In the genomic region with DNA sequence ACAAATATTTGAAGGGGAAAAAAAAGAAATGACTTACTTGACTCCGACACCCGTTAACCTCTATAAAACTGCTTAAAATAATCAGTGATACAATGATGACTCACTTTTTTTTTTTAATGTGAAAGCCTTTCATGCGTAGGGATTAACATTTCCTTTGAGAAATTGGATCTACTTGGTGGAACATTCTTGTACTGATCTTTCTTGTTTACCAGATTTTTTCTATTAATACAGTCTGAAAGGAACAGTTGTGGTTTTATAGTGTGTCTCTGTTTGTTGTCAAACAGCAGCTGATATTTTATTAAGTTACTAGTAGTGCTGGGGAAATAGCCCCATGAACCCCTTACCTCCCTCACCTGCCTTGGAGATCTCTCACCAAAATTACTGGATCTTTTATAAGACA, we compare ENCODE assay signal across 14 cellular contexts. TPM values are rescaled to one million over a fixed set of nuclear protein-coding genes. Genes with fewer than 3 reads are reported as not detected.
DNase-seq lines count a peak whose midpoint lies in the region; ATAC-seq, FAIRE-seq and TF ChIP-seq lines count a peak whose summit lies in the region.
"Had no signal": no experiment of that assay in that cellular context is flagged by ENCODE, and none has a peak within 500 bp of the region (broad histone marks: within the 10 kb centered on the region; RNA-seq: fewer than 3 reads in every experiment).

No MANE protein-coding gene starts in this region.

- no peaks in the 10 kb centered on the region for H3K27me3 Mint-ChIP-seq in activated naive CD8-positive, alpha-beta T cell treated with anti-CD3 and anti-CD28 coated beads, Interleukin-2, amount 50 U/mL, for 24 hours
- H3K27me3 Mint-ChIP-seq in activated naive CD8-positive, alpha-beta T cell treated with anti-CD3 and anti-CD28 coated beads for 36 hours, result no peaks in the 10 kb centered on the region
- H3K27me3 Mint-ChIP-seq in astrocyte (ENCODE audit: low read depth, unreplicated experiment), result no peaks in the 10 kb centered on the region
- H3K27me3 Mint-ChIP-seq: activated naive CD4-positive, alpha-beta T cell treated with anti-CD3 and anti-CD28 coated beads, Interleukin-2, amount 50 U/mL, for 24 hours had no signal

- WGBS in thyroid gland, 2 donors, result 71 to 72% methylated on average over 3 of the region's 3 CpGs

- no peaks in the 10 kb centered on the region for H3K27me3 ChIP-seq in astrocyte (ENCODE audit: insufficient read depth, low read length)
- no peaks in the 10 kb centered on the region for H3K27me3 ChIP-seq in thyroid gland
- H3K27me3 ChIP-seq in effector memory CD4-positive, alpha-beta T cell (replicated peaks; ENCODE audit: control insufficient read depth, insufficient read depth, low read length, poor library complexity, severe bottlenecking), result no peaks in the 10 kb centered on the region
- H3K27me3 ChIP-seq: heart left ventricle, upper lobe of left lung had no signal

- H3K4me1 Mint-ChIP-seq in activated naive CD8-positive, alpha-beta T cell treated with anti-CD3 and anti-CD28 coated beads, Interleukin-2, amount 50 U/mL, for 24 hours, result peaks cover 12% of the 10 kb centered on the region
- peaks cover 6% of the 10 kb centered on the region for H3K4me1 Mint-ChIP-seq in activated naive CD8-positive, alpha-beta T cell treated with anti-CD3 and anti-CD28 coated beads for 36 hours
- H3K4me1 Mint-ChIP-seq in astrocyte (ENCODE audit: low read depth, unreplicated experiment), result no peaks in the 10 kb centered on the region

- FAIRE-seq in astrocyte (lab: Jason Lieb, UNC), result no peak

- no peak overlapping the region for H3K4me3 Mint-ChIP-seq in activated naive CD8-positive, alpha-beta T cell treated with anti-CD3 and anti-CD28 coated beads, Interleukin-2, amount 50 U/mL, for 24 hours
- H3K4me3 Mint-ChIP-seq in activated naive CD8-positive, alpha-beta T cell treated with anti-CD3 and anti-CD28 coated beads for 36 hours, result no peak overlapping the region
- H3K4me3 Mint-ChIP-seq in astrocyte (ENCODE audit: unreplicated experiment), result no peak overlapping the region
- H3K4me3 Mint-ChIP-seq: activated naive CD4-positive, alpha-beta T cell treated with anti-CD3 and anti-CD28 coated beads, Interleukin-2, amount 50 U/mL, for 24 hours had no signal

- peak overlapping the region; percentile 66 for H3K4me2 ChIP-seq in astrocyte (ENCODE audit: low read length)

- intact Hi-C loops in thyroid gland (cut with DNase I), result no loop called here

- ATAC-seq in activated naive CD8-positive, alpha-beta T cell treated with anti-CD3 and anti-CD28 coated beads, Interleukin-2, amount 50 U/mL, for 24 hours, result no peak
- ATAC-seq in GM18520 (IDR thresholded peaks at IDR 0.05; ENCODE audit: unreplicated experiment), result no peak

- no peak overlapping the region for H2AFZ ChIP-seq in astrocyte (ENCODE audit: low read depth, low read length)

- H3K79me2 ChIP-seq in astrocyte (ENCODE audit: insufficient read depth, low read length), result no peaks in the 10 kb centered on the region

- H3K36me3 ChIP-seq in astrocyte (ENCODE audit: insufficient read depth, low read length), result peaks cover 3% of the 10 kb centered on the region
- no peaks in the 10 kb centered on the region for H3K36me3 ChIP-seq in thyroid gland
- no peaks in the 10 kb centered on the region for H3K36me3 ChIP-seq in effector memory CD4-positive, alpha-beta T cell (ENCODE audit: control insufficient read depth, insufficient read depth, low read length)

- H3K36me3 Mint-ChIP-seq in activated naive CD8-positive, alpha-beta T cell treated with anti-CD3 and anti-CD28 coated beads, Interleukin-2, amount 50 U/mL, for 24 hours (ENCODE audit: low read depth), result peaks cover 36% of the 10 kb centered on the region
- peaks cover 53% of the 10 kb centered on the region for H3K36me3 Mint-ChIP-seq in activated naive CD8-positive, alpha-beta T cell treated with anti-CD3 and anti-CD28 coated beads for 36 hours
- peaks cover 32% of the 10 kb centered on the region for H3K36me3 Mint-ChIP-seq in astrocyte (ENCODE audit: low read depth, unreplicated experiment)

- peaks cover 17% of the 10 kb centered on the region for H3K4me1 ChIP-seq in astrocyte (ENCODE audit: insufficient read depth, low read length)
- no peaks in the 10 kb centered on the region for H3K4me1 ChIP-seq in thyroid gland
- H3K4me1 ChIP-seq in effector memory CD4-positive, alpha-beta T cell (ENCODE audit: control insufficient read depth, insufficient read depth, low read length, poor library complexity, severe bottlenecking), result no peaks in the 10 kb centered on the region

- no peak for DNase-seq in activated naive CD8-positive, alpha-beta T cell treated with anti-CD3 and anti-CD28 coated beads, Interleukin-2, amount 50 U/mL, for 24 hours
- no peak for DNase-seq in activated naive CD8-positive, alpha-beta T cell treated with anti-CD3 and anti-CD28 coated beads for 36 hours
- DNase-seq in astrocyte (ENCODE audit: low read depth) (peak; percentile 82), glomerular visceral epithelial cell (ENCODE audit: extremely low spot score) (peak; percentile 30), thyroid gland (no peak), amniotic stem cell (lab: John Stamatoyannopoulos, UW) (no peak)
- DNase-seq in effector memory CD4-positive, alpha-beta T cell, result no peak
- DNase-seq: heart left ventricle; NCI-H1105; stimulated activated CD4-positive, alpha-beta T cell treated with anti-CD3 and anti-CD28 coated beads, Interleukin-4, amount 100 ng/mL, for 4 hours; upper lobe of left lung had no signal

- H3K27ac ChIP-seq in astrocyte (ENCODE audit: low read depth, low read length), result peak overlapping the region; percentile 73
- H3K27ac ChIP-seq in thyroid gland, result peak overlapping the region in 2 of 3 donors; percentile 3 to 26
- H3K27ac ChIP-seq in effector memory CD4-positive, alpha-beta T cell (ENCODE audit: insufficient read depth, low read length, poor library complexity, severe bottlenecking), result no peak overlapping the region
- H3K27ac ChIP-seq: 22Rv1 had no signal

- H3K9me3 Mint-ChIP-seq in activated naive CD8-positive, alpha-beta T cell treated with anti-CD3 and anti-CD28 coated beads, Interleukin-2, amount 50 U/mL, for 24 hours, result peaks cover 3% of the 10 kb centered on the region
- H3K9me3 Mint-ChIP-seq in activated naive CD8-positive, alpha-beta T cell treated with anti-CD3 and anti-CD28 coated beads for 36 hours, result peaks cover 8% of the 10 kb centered on the region
- peaks cover 6% of the 10 kb centered on the region for H3K9me3 Mint-ChIP-seq in astrocyte (ENCODE audit: unreplicated experiment)
- H3K9me3 Mint-ChIP-seq: activated naive CD4-positive, alpha-beta T cell treated with anti-CD3 and anti-CD28 coated beads, Interleukin-2, amount 50 U/mL, for 24 hours had no signal

- TF ChIP-seq POLR2A in thyroid gland (IDR thresholded peaks at IDR 0.05), result no peak

- H4K20me1 ChIP-seq in astrocyte (ENCODE audit: insufficient read depth, low read length), result no peaks in the 10 kb centered on the region

- peak overlapping the region; percentile 17 for H3K27ac Mint-ChIP-seq in activated naive CD8-positive, alpha-beta T cell treated with anti-CD3 and anti-CD28 coated beads, Interleukin-2, amount 50 U/mL, for 24 hours
- no peak overlapping the region for H3K27ac Mint-ChIP-seq in activated naive CD8-positive, alpha-beta T cell treated with anti-CD3 and anti-CD28 coated beads for 36 hours
- H3K27ac Mint-ChIP-seq in astrocyte (ENCODE audit: unreplicated experiment), result no peak overlapping the region
- H3K27ac Mint-ChIP-seq: activated naive CD4-positive, alpha-beta T cell treated with anti-CD3 and anti-CD28 coated beads, Interleukin-2, amount 50 U/mL, for 24 hours had no signal

- peak overlapping the region; percentile 56 for H3K9ac ChIP-seq in astrocyte (ENCODE audit: low read length)

- no peak for TF ChIP-seq CTCF in astrocyte (IDR thresholded peaks at IDR 0.05; ENCODE audit: insufficient read depth, low read depth, low read length)
- no peak for TF ChIP-seq CTCF in thyroid gland (IDR thresholded peaks at IDR 0.05)

- H3K9me3 ChIP-seq in astrocyte (ENCODE audit: insufficient read depth, low read depth, low read length), result no peaks in the 10 kb centered on the region
- no peaks in the 10 kb centered on the region for H3K9me3 ChIP-seq in thyroid gland
- H3K9me3 ChIP-seq in effector memory CD4-positive, alpha-beta T cell (ENCODE audit: control insufficient read depth, low read length), result no peaks in the 10 kb centered on the region
- H3K9me3 ChIP-seq: upper lobe of left lung had no signal

- H3K4me3 ChIP-seq in astrocyte (ENCODE audit: insufficient read depth, low read depth, low read length) (no peak overlapping the region), thyroid gland (replicated peaks in 1 of 3) (no peak overlapping the region)
- no peak overlapping the region for H3K4me3 ChIP-seq in effector memory CD4-positive, alpha-beta T cell (ENCODE audit: insufficient read depth, low read depth, low read length, poor library complexity, severe bottlenecking)
- H3K4me3 ChIP-seq: heart left ventricle, upper lobe of left lung had no signal

RNA-seq across cellular contexts. Expression of gene NEB, which starts 40.2 kb away (rescaled TPM):
- total RNA-seq in activated naive CD8-positive, alpha-beta T cell treated with anti-CD3 and anti-CD28 coated beads for 36 hours, result under 1 TPM; 0.06 to 0.20 TPM
- total RNA-seq in astrocyte (0.82 and 0.94 TPM in 2 replicates), thyroid gland (10 to 100 TPM in 1 of 4 donors, 1 to 10 TPM in 3; 1.6 to 16.4 (median 4.4) TPM)

RNA-seq across cellular contexts. Expression of gene ARL5A, which starts 53.7 kb away (rescaled TPM):
- total RNA-seq in activated naive CD8-positive, alpha-beta T cell treated with anti-CD3 and anti-CD28 coated beads for 36 hours, result 10 to 100 TPM; 81.2 to 81.7 TPM
- total RNA-seq in astrocyte, result 65.6 and 69.7 TPM in 2 replicates
- total RNA-seq in thyroid gland, result 10 to 100 TPM; 64.4 to 79.4 (median 71.0) TPM

Comparison
In these comparisons a context has a peak if more than half of its experiments do, and no peak if none do; other contexts are left out.
1. DNase-seq: peak in astrocyte (single experiment) and glomerular visceral epithelial cell (single experiment); none in activated naive CD8-positive, alpha-beta T cell treated with anti-CD3 and anti-CD28 coated beads, Interleukin-2, amount 50 U/mL, for 24 hours (single experiment), activated naive CD8-positive, alpha-beta T cell treated with anti-CD3 and anti-CD28 coated beads for 36 hours (single experiment), thyroid gland (0 of 2), amniotic stem cell (single experiment) and effector memory CD4-positive, alpha-beta T cell (0 of 3).